25 cellular contexts compared by ENCODE assay signal in the genomic region with DNA sequence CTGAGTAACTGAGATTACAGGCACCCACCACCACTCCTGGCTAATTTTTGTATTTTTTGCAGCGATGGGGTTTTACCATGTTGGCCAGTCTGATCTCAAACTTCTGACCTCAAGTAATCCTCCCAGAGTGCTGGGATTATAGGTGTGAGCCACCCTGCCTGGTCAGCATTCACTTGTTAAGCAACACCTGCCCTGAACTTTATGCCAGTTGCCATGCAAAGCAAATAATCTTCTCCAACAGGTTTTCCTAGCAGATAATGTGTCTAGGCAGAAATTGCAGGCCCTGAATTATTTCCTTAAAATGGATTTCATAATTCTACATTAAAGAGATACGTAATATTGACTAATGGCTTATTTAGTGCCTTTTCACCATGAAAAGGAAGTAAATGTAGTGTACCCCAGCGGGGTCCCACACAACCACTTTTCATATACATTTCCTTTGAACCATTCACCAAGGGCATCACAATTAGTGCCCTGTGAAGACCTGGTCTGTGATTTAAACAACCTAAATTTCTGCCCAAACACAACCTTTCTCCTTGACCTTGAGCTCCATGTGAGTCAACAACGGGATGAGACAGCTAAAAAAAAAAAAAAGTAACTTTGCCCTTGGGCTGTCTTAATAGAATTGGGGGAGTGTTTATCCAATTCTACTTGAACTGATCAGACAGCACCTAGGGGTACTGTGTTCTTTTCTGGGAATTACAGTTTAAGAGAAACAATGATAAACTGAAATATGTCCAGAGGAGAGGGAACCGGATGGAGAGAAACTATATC.
"Had no signal": no experiment of that assay in that cellular context is flagged by ENCODE, and none has a peak within 500 bp of the region (broad histone marks: within the 10 kb centered on the region; RNA-seq: fewer than 3 reads in every experiment).

No MANE protein-coding gene starts in this region.

- DNase-seq: activated CD4-positive, alpha-beta T cell treated with anti-CD3 and anti-CD28 coated beads, Interleukin-2, amount 50 U/mL, for 4 hours; activated CD8-positive, alpha-beta memory T cell treated with anti-CD3 and anti-CD28 coated beads for 24 hours; activated CD8-positive, alpha-beta memory T cell treated with anti-CD3 and anti-CD28 coated beads, Interleukin-2, amount 50 U/mL, for 4 hours; activated naive CD4-positive, alpha-beta T cell treated with Interleukin-2 at 50 U/mL for 16 hours; activated naive CD8-positive, alpha-beta T cell treated with anti-CD3 and anti-CD28 coated beads for 36 hours; activated T-cell treated with anti-CD3 and anti-CD28 coated beads, Interleukin-2, amount 50 U/mL, for 4 hours; amniotic stem cell; cerebellar nuclear complex; endodermal cell; hippocampal formation; islet precursor cell; lower lobe of right lung; mesendoderm; mucosa of descending colon; occipital lobe; posterior cingulate gyrus; right lobe of liver; small intestine; stimulated activated CD4-positive, alpha-beta T cell treated with anti-CD3 and anti-CD28 coated beads, Interleukin-2, amount 100 ng/mL, for 24 hours; stimulated activated naive CD8-positive, alpha-beta T cell treated with anti-CD3 and anti-CD28 coated beads, Interleukin-15, amount 100 ng/mL, for 72 hours; T-helper 9 cell had no signal

- H3K4me3 ChIP-seq: breast epithelium, coronary artery, lower lobe of right lung, mucosa of descending colon, right lobe of liver, tibial nerve had no signal

- ATAC-seq: activated T-cell treated with anti-CD3 and anti-CD28 coated beads, Interleukin-2, amount 50 U/mL, for 4 hours; lower lobe of right lung; mucosa of descending colon; stimulated activated effector memory CD8-positive, alpha-beta T cell treated with anti-CD3 and anti-CD28 coated beads, Interleukin-12 subunit alpha, Interleukin-12 subunit beta, amount 100 ng/mL, for 72 hours; stimulated activated naive CD8-positive, alpha-beta T cell treated with anti-CD3 and anti-CD28 coated beads, Interleukin-15, amount 100 ng/mL, for 72 hours had no signal
